In the genomic region with DNA sequence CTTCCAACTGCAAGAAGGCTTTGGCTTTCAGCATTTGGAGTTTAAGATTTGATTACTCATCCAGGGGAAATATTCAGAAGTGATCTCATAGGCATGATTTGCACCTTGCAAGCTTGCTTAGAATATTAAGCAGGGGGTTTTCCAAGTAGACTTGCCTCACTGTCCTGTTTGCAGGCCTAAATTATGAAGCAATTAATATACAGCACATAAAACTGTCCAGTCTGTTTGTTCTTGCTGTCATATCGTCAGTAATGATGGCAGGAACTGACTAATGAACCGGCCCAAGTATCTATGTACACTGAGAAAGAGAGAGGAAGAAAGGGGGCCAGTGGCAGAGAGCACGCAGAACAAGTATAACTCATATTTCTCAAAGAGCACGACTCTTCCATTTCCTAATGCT, we compare ENCODE assay signal across 9 cellular contexts.
DNase-seq lines count a peak whose midpoint lies in the region; ATAC-seq and TF ChIP-seq lines count a peak whose summit lies in the region.
"Had no signal": no experiment of that assay in that cellular context is flagged by ENCODE, and none has a peak within 500 bp of the region (broad histone marks: within the 10 kb centered on the region; RNA-seq: fewer than 3 reads in every experiment).

No MANE protein-coding gene starts in this region.

- peaks cover 0 to 16% (median 15%) of the 10 kb centered on the region in 4 donors for H3K4me1 ChIP-seq in esophagus muscularis mucosa

- no peak overlapping the region for H3K4me3 ChIP-seq in esophagus muscularis mucosa

- WGBS in esophagus muscularis mucosa, result 18% methylated on average over 4 of the region's 4 CpGs

- no peak overlapping the region for H3K27ac ChIP-seq in RWPE1
- H3K27ac ChIP-seq in esophagus muscularis mucosa (replicated peaks in 1 of 4), result peak overlapping the region in 1 of 4 donors; percentile 8

- TF ChIP-seq CTCF in RWPE1 (conservative IDR thresholded peaks at IDR 0.05; ENCODE audit: low read depth) (no peak), esophagus muscularis mucosa (IDR thresholded peaks at IDR 0.05) (no peak), GM10266 (IDR thresholded peaks at IDR 0.05; ENCODE audit: control insufficient read depth, insufficient read depth, low read depth, missing control alignments) (no peak), GM10248 (IDR thresholded peaks at IDR 0.05; ENCODE audit: control extremely low read depth, extremely low read depth, low read depth, missing control alignments) (no peak)

- POLR2A ChIA-PET in RWPE1 (lab: Yijun Ruan, JAX; ENCODE audit: low non-redundant PET) (no interaction called here), GM10248 (lab: Yijun Ruan, JAX) (no interaction called here)

- intact Hi-C loops in esophagus muscularis mucosa (cut with DNase I) (no loop called here), sciatic nerve (cut with DNase I) (no loop called here)

- TF ChIP-seq EP300 in esophagus muscularis mucosa (IDR thresholded peaks at IDR 0.05), result no peak

- peak; percentile 98 for DNase-seq in HCEC 1CT
- peak; percentile 81 for DNase-seq in RWPE1 (ENCODE audit: low spot score)
- DNase-seq in esophagus muscularis mucosa (ENCODE audit: extremely low spot score), result peak; percentile 75
- no peak for DNase-seq in sciatic nerve (ENCODE audit: low spot score)
- no peak for DNase-seq in GM10266 (ENCODE audit: extremely low spot score)
- no peak for DNase-seq in effector CD4-positive, alpha-beta T cell
- DNase-seq in GM10248 (ENCODE audit: extremely low spot score), result no peak
- DNase-seq: foreskin melanocyte had no signal

- ATAC-seq in sciatic nerve (peak; percentile 23), HG03571 (IDR thresholded peaks at IDR 0.05; ENCODE audit: unreplicated experiment) (no peak)

- CTCF ChIA-PET in RWPE1 (lab: Yijun Ruan, JAX), result no interaction called here
- CTCF ChIA-PET in GM10248 (lab: Yijun Ruan, JAX), result no interaction called here

- peaks cover 0 to 16% (median 0%) of the 10 kb centered on the region in 4 donors for H3K27me3 ChIP-seq in esophagus muscularis mucosa

- no peak for TF ChIP-seq POLR2A in esophagus muscularis mucosa (IDR thresholded peaks at IDR 0.05; ENCODE audit: low read depth)

- no peaks in the 10 kb centered on the region for H3K36me3 ChIP-seq in esophagus muscularis mucosa

- no peaks in the 10 kb centered on the region for H3K9me3 ChIP-seq in esophagus muscularis mucosa

Comparison
In these comparisons a context has a peak if more than half of its experiments do, and no peak if none do; other contexts are left out.
1. DNase-seq: peak in HCEC 1CT (single experiment), RWPE1 (single experiment) and esophagus muscularis mucosa (single experiment); none in sciatic nerve (single experiment), GM10266 (single experiment), effector CD4-positive, alpha-beta T cell (single experiment) and GM10248 (single experiment).